In genomic region chr5:115510145-115510640, GRCh38 we compare ENCODE assay signal across 28 cellular contexts.
"Had no signal": no experiment of that assay in that cellular context is flagged by ENCODE, and none has a peak within 500 bp of the region (broad histone marks: within the 10 kb centered on the region; RNA-seq: fewer than 3 reads in every experiment).

No MANE protein-coding gene starts in this region.

- ATAC-seq: activated CD4-positive, CD25-positive, alpha-beta regulatory T cell treated with anti-CD3 and anti-CD28 coated beads, Interleukin-2, amount 50 U/mL, for 24 hours; activated CD8-positive, alpha-beta T cell treated with anti-CD3 and anti-CD28 coated beads for 36 hours; activated T-cell treated with anti-CD3 and anti-CD28 coated beads, Interleukin-2, amount 50 U/mL, for 4 hours; activated T-helper 17 cell treated with anti-CD3 and anti-CD28 coated beads, Interleukin-2, amount 50 U/mL, for 72 hours; gastroesophageal sphincter; T-helper 17 cell had no signal

- FAIRE-seq: bronchial epithelial cell, endometrium, endothelial cell of umbilical vein had no signal

- H3K4me1 ChIP-seq: colonic mucosa, esophagus squamous epithelium had no signal

- H3K4me3 ChIP-seq: colonic mucosa, esophagus squamous epithelium, gastroesophageal sphincter had no signal

- H3K36me3 ChIP-seq: brain microvascular endothelial cell, colonic mucosa, esophagus squamous epithelium, gastroesophageal sphincter, WERI-Rb-1 had no signal

- H3K27ac ChIP-seq: brain microvascular endothelial cell, colonic mucosa, epithelial cell of prostate, esophagus squamous epithelium, gastroesophageal sphincter, WERI-Rb-1 had no signal

- DNase-seq: activated B cell treated with CpG ODN at 0.5 μM for 24 hours; activated CD4-positive, alpha-beta T cell treated with anti-CD3 and anti-CD28 coated beads for 48 hours; activated CD4-positive, alpha-beta T cell treated with anti-CD3 and anti-CD28 coated beads, Interleukin-2, amount 50 U/mL, for 1 hour; activated CD4-positive, alpha-beta T cell treated with anti-CD3 and anti-CD28 coated beads, Interleukin-2, amount 50 U/mL, for 48 hours; activated CD8-positive, alpha-beta memory T cell treated with anti-CD3 and anti-CD28 coated beads for 24 hours; activated CD8-positive, alpha-beta T cell treated with anti-CD3 and anti-CD28 coated beads for 36 hours; activated effector memory CD4-positive, alpha-beta T cell treated with Interleukin-2 at 50 U/mL for 16 hours; activated gamma-delta T cell treated with Interleukin-2 at 50 U/mL for 16 hours; activated naive CD4-positive, alpha-beta T cell treated with anti-CD3 and anti-CD28 coated beads, Interleukin-2, amount 50 U/mL, for 16 hours; activated naive CD4-positive, alpha-beta T cell treated with Interleukin-2 at 50 U/mL for 16 hours; activated T-cell treated with anti-CD3 and anti-CD28 coated beads, Interleukin-2, amount 50 U/mL, for 4 hours; amniotic stem cell; brain microvascular endothelial cell; colonic mucosa; effector CD8-positive, alpha-beta T cell; esophagus squamous epithelium; foreskin melanocyte; T-helper 1 cell; T-helper 17 cell; T1000; WERI-Rb-1 had no signal

- H3K9me3 ChIP-seq: colonic mucosa, esophagus squamous epithelium, gastroesophageal sphincter had no signal
